ENCODE assay signal across 13 cellular contexts in the genomic region with DNA sequence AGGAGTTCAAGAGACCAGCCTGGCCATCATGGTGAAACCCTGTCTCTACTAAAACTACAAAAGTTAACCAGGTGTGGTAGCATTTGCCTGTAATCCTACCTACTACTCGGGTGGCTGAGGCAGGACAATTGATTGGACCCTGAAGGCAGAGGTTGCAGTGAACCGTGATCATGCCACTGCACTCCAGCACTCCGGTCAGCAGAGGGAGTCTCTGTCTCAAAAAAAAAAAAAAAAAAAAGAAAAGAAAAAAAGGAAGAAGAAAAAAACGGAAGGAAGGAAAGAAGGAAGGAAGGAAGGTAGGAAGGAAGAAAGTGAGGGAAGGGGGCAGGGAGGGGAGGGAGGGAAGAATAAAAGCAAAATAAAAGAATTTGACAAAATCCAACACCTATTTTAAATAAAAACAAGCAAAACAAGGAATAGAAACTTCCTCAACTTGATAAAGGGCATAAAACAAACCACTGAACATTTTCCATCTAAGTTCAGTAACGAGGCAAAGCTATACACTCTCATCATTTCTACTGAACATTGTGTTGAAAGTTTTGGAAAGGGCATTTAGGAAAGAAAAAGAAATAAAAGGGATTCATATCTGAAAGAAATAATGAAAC.
DNase-seq lines count a peak whose midpoint lies in the region; ATAC-seq and TF ChIP-seq lines count a peak whose summit lies in the region.
"Had no signal": no experiment of that assay in that cellular context is flagged by ENCODE, and none has a peak within 500 bp of the region (broad histone marks: within the 10 kb centered on the region; RNA-seq: fewer than 3 reads in every experiment).

No MANE protein-coding gene starts in this region.

- TF ChIP-seq EP300 in tibial nerve (IDR thresholded peaks at IDR 0.05): no peak

- no peak for ATAC-seq in effector memory CD8-positive, alpha-beta T cell (replicated peaks)

- H3K4me1 Mint-ChIP-seq in MCF 10A (ENCODE audit: insufficient read depth, unreplicated experiment): peaks cover 6% of the 10 kb centered on the region
- no peaks in the 10 kb centered on the region for H3K4me1 Mint-ChIP-seq in endothelial cell (ENCODE audit: unreplicated experiment)
- H3K4me1 Mint-ChIP-seq in effector memory CD8-positive, alpha-beta T cell (ENCODE audit: low read depth in 2 of 2): no peaks in the 10 kb centered on the region
- H3K4me1 Mint-ChIP-seq: activated CD4-positive, alpha-beta memory T cell treated with anti-CD3 and anti-CD28 coated beads, Interleukin-2, amount 10 ng/mL, durations not matched to agents 7 days and 5 days; central memory CD8-positive, alpha-beta T cell had no signal

- peaks cover 0 to 9% of the 10 kb centered on the region in 2 donors for H3K9me3 ChIP-seq in breast epithelium
- no peaks in the 10 kb centered on the region for H3K9me3 ChIP-seq in OCI-LY1 (ENCODE audit: low read length)
- no peaks in the 10 kb centered on the region for H3K9me3 ChIP-seq in tibial nerve

- H3K4me2 ChIP-seq in OCI-LY1 (ENCODE audit: low read length): no peak overlapping the region
- H3K4me2 ChIP-seq: BLaER1 had no signal

- no peak overlapping the region for H2AFZ ChIP-seq in OCI-LY1 (ENCODE audit: low read length)

- H3K27ac Mint-ChIP-seq in MCF 10A (ENCODE audit: low read depth, unreplicated experiment): peak overlapping the region; percentile 74
- no peak overlapping the region for H3K27ac Mint-ChIP-seq in endothelial cell (ENCODE audit: unreplicated experiment)
- no peak overlapping the region for H3K27ac Mint-ChIP-seq in effector memory CD8-positive, alpha-beta T cell
- H3K27ac Mint-ChIP-seq: activated CD4-positive, alpha-beta memory T cell treated with anti-CD3 and anti-CD28 coated beads, Interleukin-2, amount 10 ng/mL, durations not matched to agents 7 days and 5 days had no signal

- H3K9ac ChIP-seq in OCI-LY1 (ENCODE audit: low read length): no peak overlapping the region
- H3K9ac ChIP-seq: BLaER1 had no signal

- H3K9me3 Mint-ChIP-seq in MCF 10A (ENCODE audit: unreplicated experiment) (no peaks in the 10 kb centered on the region), endothelial cell (ENCODE audit: unreplicated experiment) (no peaks in the 10 kb centered on the region)
- peaks cover 7 to 10% of the 10 kb centered on the region in 2 donors for H3K9me3 Mint-ChIP-seq in effector memory CD8-positive, alpha-beta T cell

- H3K36me3 ChIP-seq in breast epithelium (no peaks in the 10 kb centered on the region), OCI-LY1 (ENCODE audit: insufficient read depth, low read length) (no peaks in the 10 kb centered on the region), tibial nerve (no peaks in the 10 kb centered on the region)
- H3K36me3 ChIP-seq: BLaER1 had no signal

- peak; percentile 47 for TF ChIP-seq CTCF in MCF 10A (IDR thresholded peaks at IDR 0.05; ENCODE audit: unreplicated experiment)
- TF ChIP-seq CTCF in breast epithelium (IDR thresholded peaks at IDR 0.05): no peak
- TF ChIP-seq CTCF in OCI-LY1 (IDR thresholded peaks at IDR 0.05; ENCODE audit: low read length): peak; percentile 61
- peak; percentile 51 for TF ChIP-seq CTCF in endothelial cell (IDR thresholded peaks at IDR 0.05; ENCODE audit: unreplicated experiment)
- TF ChIP-seq CTCF in tibial nerve (IDR thresholded peaks at IDR 0.05): peak in 3 of 5 experiments; percentile 13 to 48 (median 15)

- H3K79me2 ChIP-seq in OCI-LY1 (ENCODE audit: insufficient read depth, low read length): no peaks in the 10 kb centered on the region

- H3K9me2 ChIP-seq in OCI-LY1 (ENCODE audit: low read depth, low read length): no peaks in the 10 kb centered on the region

- no peak overlapping the region for H3K4me3 ChIP-seq in breast epithelium
- no peak overlapping the region for H3K4me3 ChIP-seq in OCI-LY1 (ENCODE audit: low read depth, low read length, poor library complexity, severe bottlenecking)
- H3K4me3 ChIP-seq in tibial nerve: peak overlapping the region in 2 of 4 donors; percentile 8 to 24
- H3K4me3 ChIP-seq: BLaER1, skin epidermis had no signal

- H3K36me3 Mint-ChIP-seq in MCF 10A (ENCODE audit: insufficient read depth, unreplicated experiment): no peaks in the 10 kb centered on the region
- H3K36me3 Mint-ChIP-seq in endothelial cell (ENCODE audit: low read depth, unreplicated experiment): no peaks in the 10 kb centered on the region
- H3K36me3 Mint-ChIP-seq in effector memory CD8-positive, alpha-beta T cell (ENCODE audit: insufficient read depth): no peaks in the 10 kb centered on the region

- TF ChIP-seq POLR2A in breast epithelium (IDR thresholded peaks at IDR 0.05) (no peak), tibial nerve (IDR thresholded peaks at IDR 0.05) (no peak)

- intact Hi-C loops in MCF 10A (cut with micrococcal nuclease) (no loop called here), breast epithelium (cut with DNase I; ENCODE audit: low total_unique reads) (no loop called here)

- DNase-seq in MCF 10A (ENCODE audit: unreplicated experiment): peak; percentile 34
- DNase-seq in breast epithelium (ENCODE audit: low spot score in 2 of 2): no peak
- no peak for DNase-seq in endothelial cell (ENCODE audit: low spot score)
- DNase-seq in tibial nerve (ENCODE audit: low spot score in 2 of 2): no peak
- DNase-seq in NCI-H446 treated with DMSO at 0.1 percent for 48 hours (lab: John Stamatoyannopoulos, UW): no peak
- no peak for DNase-seq in effector memory CD8-positive, alpha-beta T cell
- DNase-seq in AG08395 (ENCODE audit: low spot score): no peak
- DNase-seq: activated CD4-positive, alpha-beta memory T cell treated with anti-CD3 and anti-CD28 coated beads, Interleukin-2, amount 10 ng/mL, durations not matched to agents 7 days and 5 days; NCI-H345 had no signal

- peak overlapping the region; percentile 68 for H3K4me3 Mint-ChIP-seq in MCF 10A (ENCODE audit: unreplicated experiment)
- H3K4me3 Mint-ChIP-seq in endothelial cell (ENCODE audit: unreplicated experiment): no peak overlapping the region
- H3K4me3 Mint-ChIP-seq in effector memory CD8-positive, alpha-beta T cell: no peak overlapping the region
- H3K4me3 Mint-ChIP-seq: activated CD4-positive, alpha-beta memory T cell treated with anti-CD3 and anti-CD28 coated beads, Interleukin-2, amount 10 ng/mL, durations not matched to agents 7 days and 5 days; central memory CD8-positive, alpha-beta T cell had no signal

- H3F3A ChIP-seq in OCI-LY1 (ENCODE audit: insufficient read depth, low read length): no peaks in the 10 kb centered on the region

- H3K27me3 ChIP-seq in breast epithelium (no peaks in the 10 kb centered on the region), OCI-LY1 (ENCODE audit: insufficient read depth, low read length) (no peaks in the 10 kb centered on the region), tibial nerve (no peaks in the 10 kb centered on the region)
- H3K27me3 ChIP-seq: BLaER1 had no signal

- H3K4me1 ChIP-seq in breast epithelium (no peaks in the 10 kb centered on the region), OCI-LY1 (ENCODE audit: insufficient read depth, low read length, severe bottlenecking) (no peaks in the 10 kb centered on the region), tibial nerve (no peaks in the 10 kb centered on the region)
- H3K4me1 ChIP-seq: BLaER1 had no signal

- WGBS in tibial nerve, 2 donors: 9 to 20% methylated on average over 5 of the region's 5 CpGs

- H4K20me1 ChIP-seq in OCI-LY1 (ENCODE audit: insufficient read depth, low read length): no peaks in the 10 kb centered on the region
- H4K20me1 ChIP-seq: BLaER1 had no signal

- H3K27me3 Mint-ChIP-seq in MCF 10A (ENCODE audit: insufficient read depth, unreplicated experiment): no peaks in the 10 kb centered on the region
- no peaks in the 10 kb centered on the region for H3K27me3 Mint-ChIP-seq in endothelial cell (ENCODE audit: unreplicated experiment)
- H3K27me3 Mint-ChIP-seq in effector memory CD8-positive, alpha-beta T cell: no peaks in the 10 kb centered on the region
- H3K27me3 Mint-ChIP-seq: activated CD4-positive, alpha-beta memory T cell treated with anti-CD3 and anti-CD28 coated beads, Interleukin-2, amount 10 ng/mL, durations not matched to agents 7 days and 5 days; central memory CD8-positive, alpha-beta T cell had no signal

- H3K27ac ChIP-seq in breast epithelium (no peak overlapping the region), OCI-LY1 (ENCODE audit: low read depth, low read length, poor library complexity, severe bottlenecking) (no peak overlapping the region), tibial nerve (no peak overlapping the region)
- H3K27ac ChIP-seq: BLaER1, skin epidermis had no signal

- POLR2A ChIA-PET in MCF 10A (lab: Yijun Ruan, JAX): no interaction called here

- CTCF ChIA-PET in MCF 10A (lab: Yijun Ruan, JAX): interaction anchor here (0.7 to 2.9 kb wide), 5 partner anchors 9 to 378 kb away, joined by 3 to 17 read pairs (median 5); no protein-coding TSS in a partner anchor

- no TSS peak for BruUV-seq in MCF 10A (replicated peaks; lab: Mats Ljungman, UMichigan)

Comparison
In these comparisons a context has a peak if more than half of its experiments do, and no peak if none do; other contexts are left out.
1. CTCF ChIP-seq: peak in MCF 10A (single experiment), OCI-LY1 (single experiment), endothelial cell (single experiment) and tibial nerve (3 of 5); none in breast epithelium (0 of 3).